Comparison of ENCODE assay signal across 1 cellular context in the genomic region with DNA sequence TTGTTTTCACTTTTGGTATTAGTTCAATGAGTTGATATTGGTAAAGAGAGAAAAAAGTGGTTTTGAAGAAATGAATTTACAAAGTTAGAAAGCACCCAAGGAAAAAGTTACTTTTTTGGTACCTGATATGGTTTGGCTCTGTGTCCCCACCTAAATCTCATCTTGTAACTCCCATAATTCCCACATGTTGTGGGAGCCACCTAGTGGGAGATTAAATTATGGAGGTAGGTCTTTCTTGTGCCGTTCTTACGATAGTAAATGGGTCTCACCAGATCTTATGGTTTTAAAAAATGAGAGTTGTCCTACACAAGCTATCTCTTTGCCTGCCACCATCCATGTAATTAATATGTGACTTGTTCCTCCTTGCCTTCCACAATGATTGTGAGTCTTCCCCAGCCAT.
TF ChIP-seq lines count a peak whose summit lies in the region.

No MANE protein-coding gene starts in this region.

TF ChIP-seq in H1, 55 proteins besides CTCF, POLR2A, EP300 and RAD21:
- no peak for TF ChIP-seq SIX5 (IDR thresholded peaks at IDR 0.05; ENCODE audit: low read depth, low read length)
- TF ChIP-seq SIN3A (conservative IDR thresholded peaks at IDR 0.05 in 1 of 2, IDR thresholded peaks at IDR 0.05 in 1 of 2; ENCODE audit: low read depth in 1 of 2, low read length in 2 of 2), result no peak
- TF ChIP-seq, protein P1, sequence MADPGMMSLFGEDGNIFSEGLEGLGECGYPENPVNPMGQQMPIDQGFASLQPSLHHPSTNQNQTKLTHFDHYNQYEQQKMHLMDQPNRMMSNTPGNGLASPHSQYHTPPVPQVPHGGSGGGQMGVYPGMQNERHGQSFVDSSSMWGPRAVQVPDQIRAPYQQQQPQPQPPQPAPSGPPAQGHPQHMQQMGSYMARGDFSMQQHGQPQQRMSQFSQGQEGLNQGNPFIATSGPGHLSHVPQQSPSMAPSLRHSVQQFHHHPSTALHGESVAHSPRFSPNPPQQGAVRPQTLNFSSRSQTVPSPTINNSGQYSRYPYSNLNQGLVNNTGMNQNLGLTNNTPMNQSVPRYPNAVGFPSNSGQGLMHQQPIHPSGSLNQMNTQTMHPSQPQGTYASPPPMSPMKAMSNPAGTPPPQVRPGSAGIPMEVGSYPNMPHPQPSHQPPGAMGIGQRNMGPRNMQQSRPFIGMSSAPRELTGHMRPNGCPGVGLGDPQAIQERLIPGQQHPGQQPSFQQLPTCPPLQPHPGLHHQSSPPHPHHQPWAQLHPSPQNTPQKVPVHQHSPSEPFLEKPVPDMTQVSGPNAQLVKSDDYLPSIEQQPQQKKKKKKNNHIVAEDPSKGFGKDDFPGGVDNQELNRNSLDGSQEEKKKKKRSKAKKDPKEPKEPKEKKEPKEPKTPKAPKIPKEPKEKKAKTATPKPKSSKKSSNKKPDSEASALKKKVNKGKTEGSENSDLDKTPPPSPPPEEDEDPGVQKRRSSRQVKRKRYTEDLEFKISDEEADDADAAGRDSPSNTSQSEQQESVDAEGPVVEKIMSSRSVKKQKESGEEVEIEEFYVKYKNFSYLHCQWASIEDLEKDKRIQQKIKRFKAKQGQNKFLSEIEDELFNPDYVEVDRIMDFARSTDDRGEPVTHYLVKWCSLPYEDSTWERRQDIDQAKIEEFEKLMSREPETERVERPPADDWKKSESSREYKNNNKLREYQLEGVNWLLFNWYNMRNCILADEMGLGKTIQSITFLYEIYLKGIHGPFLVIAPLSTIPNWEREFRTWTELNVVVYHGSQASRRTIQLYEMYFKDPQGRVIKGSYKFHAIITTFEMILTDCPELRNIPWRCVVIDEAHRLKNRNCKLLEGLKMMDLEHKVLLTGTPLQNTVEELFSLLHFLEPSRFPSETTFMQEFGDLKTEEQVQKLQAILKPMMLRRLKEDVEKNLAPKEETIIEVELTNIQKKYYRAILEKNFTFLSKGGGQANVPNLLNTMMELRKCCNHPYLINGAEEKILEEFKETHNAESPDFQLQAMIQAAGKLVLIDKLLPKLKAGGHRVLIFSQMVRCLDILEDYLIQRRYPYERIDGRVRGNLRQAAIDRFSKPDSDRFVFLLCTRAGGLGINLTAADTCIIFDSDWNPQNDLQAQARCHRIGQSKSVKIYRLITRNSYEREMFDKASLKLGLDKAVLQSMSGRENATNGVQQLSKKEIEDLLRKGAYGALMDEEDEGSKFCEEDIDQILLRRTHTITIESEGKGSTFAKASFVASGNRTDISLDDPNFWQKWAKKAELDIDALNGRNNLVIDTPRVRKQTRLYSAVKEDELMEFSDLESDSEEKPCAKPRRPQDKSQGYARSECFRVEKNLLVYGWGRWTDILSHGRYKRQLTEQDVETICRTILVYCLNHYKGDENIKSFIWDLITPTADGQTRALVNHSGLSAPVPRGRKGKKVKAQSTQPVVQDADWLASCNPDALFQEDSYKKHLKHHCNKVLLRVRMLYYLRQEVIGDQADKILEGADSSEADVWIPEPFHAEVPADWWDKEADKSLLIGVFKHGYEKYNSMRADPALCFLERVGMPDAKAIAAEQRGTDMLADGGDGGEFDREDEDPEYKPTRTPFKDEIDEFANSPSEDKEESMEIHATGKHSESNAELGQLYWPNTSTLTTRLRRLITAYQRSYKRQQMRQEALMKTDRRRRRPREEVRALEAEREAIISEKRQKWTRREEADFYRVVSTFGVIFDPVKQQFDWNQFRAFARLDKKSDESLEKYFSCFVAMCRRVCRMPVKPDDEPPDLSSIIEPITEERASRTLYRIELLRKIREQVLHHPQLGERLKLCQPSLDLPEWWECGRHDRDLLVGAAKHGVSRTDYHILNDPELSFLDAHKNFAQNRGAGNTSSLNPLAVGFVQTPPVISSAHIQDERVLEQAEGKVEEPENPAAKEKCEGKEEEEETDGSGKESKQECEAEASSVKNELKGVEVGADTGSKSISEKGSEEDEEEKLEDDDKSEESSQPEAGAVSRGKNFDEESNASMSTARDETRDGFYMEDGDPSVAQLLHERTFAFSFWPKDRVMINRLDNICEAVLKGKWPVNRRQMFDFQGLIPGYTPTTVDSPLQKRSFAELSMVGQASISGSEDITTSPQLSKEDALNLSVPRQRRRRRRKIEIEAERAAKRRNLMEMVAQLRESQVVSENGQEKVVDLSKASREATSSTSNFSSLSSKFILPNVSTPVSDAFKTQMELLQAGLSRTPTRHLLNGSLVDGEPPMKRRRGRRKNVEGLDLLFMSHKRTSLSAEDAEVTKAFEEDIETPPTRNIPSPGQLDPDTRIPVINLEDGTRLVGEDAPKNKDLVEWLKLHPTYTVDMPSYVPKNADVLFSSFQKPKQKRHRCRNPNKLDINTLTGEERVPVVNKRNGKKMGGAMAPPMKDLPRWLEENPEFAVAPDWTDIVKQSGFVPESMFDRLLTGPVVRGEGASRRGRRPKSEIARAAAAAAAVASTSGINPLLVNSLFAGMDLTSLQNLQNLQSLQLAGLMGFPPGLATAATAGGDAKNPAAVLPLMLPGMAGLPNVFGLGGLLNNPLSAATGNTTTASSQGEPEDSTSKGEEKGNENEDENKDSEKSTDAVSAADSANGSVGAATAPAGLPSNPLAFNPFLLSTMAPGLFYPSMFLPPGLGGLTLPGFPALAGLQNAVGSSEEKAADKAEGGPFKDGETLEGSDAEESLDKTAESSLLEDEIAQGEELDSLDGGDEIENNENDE (IDR thresholded peaks at IDR 0.05; ENCODE audit: insufficient replicate concordance, low read length), result no peak
- TF ChIP-seq YY1 (IDR thresholded peaks at IDR 0.05; ENCODE audit: low read depth, low read length), result no peak
- no peak for TF ChIP-seq GTF2F1 (IDR thresholded peaks at IDR 0.05; ENCODE audit: borderline replicate concordance, low read depth, low read length)
- TF ChIP-seq BACH1 (IDR thresholded peaks at IDR 0.05; ENCODE audit: low read length), result no peak
- TF ChIP-seq HDAC6 (IDR thresholded peaks at IDR 0.05; ENCODE audit: low read depth, low read length), result no peak
- TF ChIP-seq CBX8 (IDR thresholded peaks at IDR 0.05; ENCODE audit: borderline replicate concordance, low read depth, low read length), result no peak
- TF ChIP-seq, protein P2, sequence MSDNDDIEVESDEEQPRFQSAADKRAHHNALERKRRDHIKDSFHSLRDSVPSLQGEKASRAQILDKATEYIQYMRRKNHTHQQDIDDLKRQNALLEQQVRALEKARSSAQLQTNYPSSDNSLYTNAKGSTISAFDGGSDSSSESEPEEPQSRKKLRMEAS (IDR thresholded peaks at IDR 0.05), result no peak
- TF ChIP-seq SP2 (IDR thresholded peaks at IDR 0.05; ENCODE audit: low read length), result no peak
- no peak for TF ChIP-seq EGR1 (IDR thresholded peaks at IDR 0.05; ENCODE audit: borderline replicate concordance, low read depth, low read length)
- TF ChIP-seq NRF1 (IDR thresholded peaks at IDR 0.05; ENCODE audit: low read depth, low read length), result no peak
- TF ChIP-seq, protein P3, sequence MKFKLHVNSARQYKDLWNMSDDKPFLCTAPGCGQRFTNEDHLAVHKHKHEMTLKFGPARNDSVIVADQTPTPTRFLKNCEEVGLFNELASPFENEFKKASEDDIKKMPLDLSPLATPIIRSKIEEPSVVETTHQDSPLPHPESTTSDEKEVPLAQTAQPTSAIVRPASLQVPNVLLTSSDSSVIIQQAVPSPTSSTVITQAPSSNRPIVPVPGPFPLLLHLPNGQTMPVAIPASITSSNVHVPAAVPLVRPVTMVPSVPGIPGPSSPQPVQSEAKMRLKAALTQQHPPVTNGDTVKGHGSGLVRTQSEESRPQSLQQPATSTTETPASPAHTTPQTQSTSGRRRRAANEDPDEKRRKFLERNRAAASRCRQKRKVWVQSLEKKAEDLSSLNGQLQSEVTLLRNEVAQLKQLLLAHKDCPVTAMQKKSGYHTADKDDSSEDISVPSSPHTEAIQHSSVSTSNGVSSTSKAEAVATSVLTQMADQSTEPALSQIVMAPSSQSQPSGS (IDR thresholded peaks at IDR 0.05; ENCODE audit: low read length), result no peak
- no peak for TF ChIP-seq ASH2L (IDR thresholded peaks at IDR 0.05; ENCODE audit: low read length)
- TF ChIP-seq GABPA (IDR thresholded peaks at IDR 0.05; ENCODE audit: borderline replicate concordance, insufficient read depth, low read length), result no peak
- TF ChIP-seq SP4 (IDR thresholded peaks at IDR 0.05; ENCODE audit: low read length), result no peak
TF ChIP-seq in H1: peak in this region for 0.
